Comparison of ENCODE assay signal across 20 cellular contexts in genomic region chr1:33863779-33864178, GRCh38. TPM values are rescaled to one million over a fixed set of nuclear protein-coding genes. Genes with fewer than 3 reads are reported as not detected.
DNase-seq lines count a peak whose midpoint lies in the region; TF ChIP-seq lines count a peak whose summit lies in the region.
"Had no signal": no experiment of that assay in that cellular context is flagged by ENCODE, and none has a peak within 500 bp of the region (broad histone marks: within the 10 kb centered on the region; RNA-seq: fewer than 3 reads in every experiment).

A gene with protein sequence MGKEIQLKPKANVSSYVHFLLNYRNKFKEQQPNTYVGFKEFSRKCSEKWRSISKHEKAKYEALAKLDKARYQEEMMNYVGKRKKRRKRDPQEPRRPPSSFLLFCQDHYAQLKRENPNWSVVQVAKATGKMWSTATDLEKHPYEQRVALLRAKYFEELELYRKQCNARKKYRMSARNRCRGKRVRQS (plus strand): TSS chr1:33864079. CDS start chr1:33864192, 113 bp downstream.

- no peak within 1 kb of the TSS for H3K27ac Mint-ChIP-seq in H9
- peak within 1 kb of the TSS; percentile 57 for H3K27ac Mint-ChIP-seq in neural progenitor cell
- H3K27ac Mint-ChIP-seq: CD4-positive, alpha-beta memory T cell; CD4-positive, CD25-positive, alpha-beta regulatory T cell had no signal

- H2AK5ac ChIP-seq in H9 (ENCODE audit: insufficient read length, low read length) (no peak within 1 kb of the TSS), mesendoderm (ENCODE audit: low read length) (no peak within 1 kb of the TSS)

- H3K23me2 ChIP-seq in H9 (ENCODE audit: insufficient read length, low read depth, low read length, poor library complexity, severe bottlenecking), result no peaks in the 10 kb centered on the region

- no peak within 1 kb of the TSS for H3K4me3 ChIP-seq in mesendoderm (ENCODE audit: low read length)
- H3K4me3 ChIP-seq in neural progenitor cell, result no peak within 1 kb of the TSS
- H3K4me3 ChIP-seq in transverse colon, result no peak within 1 kb of the TSS
- H3K4me3 ChIP-seq: A549, BLaER1 had no signal

- TF ChIP-seq EP300 in transverse colon (IDR thresholded peaks at IDR 0.05; ENCODE audit: low read depth), result no peak

- no peaks in the 10 kb centered on the region; the same call in 1 of the 2 replicates for H3K4me1 ChIP-seq in H9 (ENCODE audit: insufficient read depth, low read length)
- H3K4me1 ChIP-seq in mesendoderm (ENCODE audit: control insufficient read depth, low read depth, low read length), result peaks cover 10% of the 10 kb centered on the region
- peaks cover 7% of the 10 kb centered on the region for H3K4me1 ChIP-seq in neural progenitor cell
- no peaks in the 10 kb centered on the region for H3K4me1 ChIP-seq in transverse colon
- H3K4me1 ChIP-seq: A549, BE2C, BLaER1 had no signal

- H3K9ac ChIP-seq in H9 (ENCODE audit: extremely low read depth, insufficient read length, low read length), result no peak within 1 kb of the TSS
- no peak within 1 kb of the TSS for H3K9ac ChIP-seq in mesendoderm (ENCODE audit: low read length)
- no peak within 1 kb of the TSS for H3K9ac ChIP-seq in neural progenitor cell
- H3K9ac ChIP-seq: BLaER1 had no signal

- H2BK120ac ChIP-seq in H9 (ENCODE audit: low read depth, low read length, poor library complexity, severe bottlenecking), result no peak within 1 kb of the TSS
- peak within 1 kb of the TSS; percentile 0 for H2BK120ac ChIP-seq in mesendoderm (ENCODE audit: low read depth, low read length)

- no peak within 1 kb of the TSS for H3K14ac ChIP-seq in H9 (ENCODE audit: insufficient read depth, low read length)

- H3K56ac ChIP-seq in H9 (ENCODE audit: insufficient read length, low read depth, low read length), result no peak within 1 kb of the TSS
- no peak within 1 kb of the TSS for H3K56ac ChIP-seq in mesendoderm (ENCODE audit: low read length)

- H3K36me3 Mint-ChIP-seq in H9 (ENCODE audit: insufficient read depth in 1 of 3, low read depth in 3 of 3), result peaks cover 4 to 9% (median 6%) of the 10 kb centered on the region in 3 experiments; a peak in 5 of 7 replicates
- no peaks in the 10 kb centered on the region for H3K36me3 Mint-ChIP-seq in neural progenitor cell
- H3K36me3 Mint-ChIP-seq: CD14-positive monocyte; CD4-positive, alpha-beta memory T cell; CD4-positive, CD25-positive, alpha-beta regulatory T cell; CD8-positive, alpha-beta memory T cell had no signal

- H4K20me1 ChIP-seq in H9 (ENCODE audit: control insufficient read depth, insufficient read depth, insufficient read length) (no peaks in the 10 kb centered on the region), neural progenitor cell (ENCODE audit: low read depth) (no peaks in the 10 kb centered on the region)
- H4K20me1 ChIP-seq: BLaER1 had no signal

- WGBS in H9 (ENCODE audit: extremely low coverage, insufficient read length, low lambda C conversion rate), result no CpG with 5 or more reads among the region's 3 CpGs
- no CpG with 5 or more reads among the region's 3 CpGs for WGBS in mesendoderm (ENCODE audit: extremely low coverage, insufficient coverage, low lambda C conversion rate)
- 70% methylated on average over 3 of the region's 3 CpGs; no CpG with 5 or more reads in 1 of the 2 donors for WGBS in transverse colon (ENCODE audit: low coverage in 1 of 2), 2 donors

- H3T11ph ChIP-seq in H9 (ENCODE audit: low read length), result no peak within 1 kb of the TSS

- H3K79me2 ChIP-seq in H9 (ENCODE audit: insufficient read depth, low read length) (no peaks in the 10 kb centered on the region; the same call in 1 of the 2 replicates), mesendoderm (ENCODE audit: control insufficient read depth, insufficient read depth, low read length) (no peaks in the 10 kb centered on the region), neural progenitor cell (ENCODE audit: low read depth) (no peaks in the 10 kb centered on the region)

- H3K4me1 Mint-ChIP-seq in H9 (peaks cover 12 to 15% of the 10 kb centered on the region in 2 experiments), neural progenitor cell (no peaks in the 10 kb centered on the region)
- H3K4me1 Mint-ChIP-seq: CD14-positive monocyte; CD4-positive, alpha-beta memory T cell; CD4-positive, CD25-positive, alpha-beta regulatory T cell; CD8-positive, alpha-beta memory T cell had no signal

- H3K9me3 ChIP-seq in H9 (ENCODE audit: control insufficient read depth, low read depth, low read length), result no peaks in the 10 kb centered on the region
- H3K9me3 ChIP-seq in neural progenitor cell (ENCODE audit: low read depth), result no peaks in the 10 kb centered on the region
- H3K9me3 ChIP-seq in transverse colon, result no peaks in the 10 kb centered on the region
- H3K9me3 ChIP-seq: A549, BE2C, BLaER1 had no signal

- H2BK20ac ChIP-seq in H9 (ENCODE audit: low read depth, low read length, poor library complexity, severe bottlenecking), result no peak within 1 kb of the TSS

- H4K8ac ChIP-seq in H9 (replicated peaks; ENCODE audit: insufficient read length, low read depth, low read length) (no peak within 1 kb of the TSS), mesendoderm (ENCODE audit: low read depth, low read length) (no peak within 1 kb of the TSS)

- H3K4me3 Mint-ChIP-seq in H9 (no peak within 1 kb of the TSS), neural progenitor cell (no peak within 1 kb of the TSS)
- H3K4me3 Mint-ChIP-seq: CD14-positive monocyte; CD4-positive, alpha-beta memory T cell; CD4-positive, CD25-positive, alpha-beta regulatory T cell; CD8-positive, alpha-beta memory T cell had no signal

- H3K18ac ChIP-seq in H9 (ENCODE audit: insufficient read length, low read depth, low read length), result peak within 1 kb of the TSS; percentile 25
- H3K18ac ChIP-seq in mesendoderm (ENCODE audit: low read length), result no peak within 1 kb of the TSS

- H3K27ac ChIP-seq in H9 (ENCODE audit: insufficient read length, low read depth, low read length) (no peak within 1 kb of the TSS), mesendoderm (ENCODE audit: low read depth, low read length) (no peak within 1 kb of the TSS), neural progenitor cell (no peak within 1 kb of the TSS), transverse colon (no peak within 1 kb of the TSS)
- H3K27ac ChIP-seq: 22Rv1, A549, BLaER1 had no signal

- peaks cover 7% of the 10 kb centered on the region for H3F3A ChIP-seq in neural progenitor cell (ENCODE audit: low read depth)

- H2BK15ac ChIP-seq in H9 (ENCODE audit: low read depth, low read length) (no peak within 1 kb of the TSS), mesendoderm (replicated peaks; ENCODE audit: low read depth) (no peak within 1 kb of the TSS)

- H3K79me1 ChIP-seq in H9 (ENCODE audit: insufficient read depth, low read depth, low read length, poor library complexity, severe bottlenecking) (no peaks in the 10 kb centered on the region), mesendoderm (ENCODE audit: low read length) (no peaks in the 10 kb centered on the region)

- H3K27me3 Mint-ChIP-seq in H9 (ENCODE audit: low read depth), result no peaks in the 10 kb centered on the region; the same call in 1 of the 2 replicates
- peaks cover 4% of the 10 kb centered on the region for H3K27me3 Mint-ChIP-seq in neural progenitor cell (ENCODE audit: insufficient read depth, low read depth)

- no peak for TF ChIP-seq POLR2A in transverse colon (IDR thresholded peaks at IDR 0.05)

- in situ Hi-C loops in transverse colon (cut with MboI; ENCODE audit: low pct_ligation_motif_present in 1 of 4, low pct_unique_long_range_greater_than_20kb in 1 of 4, low sequenced_read_pairs in 3 of 4), result no loop called here

- no peak within 1 kb of the TSS for H2AFZ ChIP-seq in H9 (ENCODE audit: low read length)
- no peak within 1 kb of the TSS for H2AFZ ChIP-seq in neural progenitor cell (replicated peaks)

- H2BK5ac ChIP-seq in H9 (ENCODE audit: insufficient read length, low read length) (no peak within 1 kb of the TSS), mesendoderm (ENCODE audit: low read length) (no peak within 1 kb of the TSS)

- H3K4ac ChIP-seq in H9 (ENCODE audit: low read depth, low read length) (no peak within 1 kb of the TSS), mesendoderm (ENCODE audit: low read depth, low read length) (no peak within 1 kb of the TSS)

- DNase-seq in NCI-H510A treated with DMSO at 0.1 percent for 48 hours (lab: John Stamatoyannopoulos, UW) (peak; percentile 54), NCI-H510A (lab: John Stamatoyannopoulos, UW) (no peak), H9 (no peak), mesendoderm (no peak), neural progenitor cell (ENCODE audit: low spot score) (no peak), middle frontal gyrus (ENCODE audit: extremely low spot score, low spot score) (no peak), HCEC 1CT (no peak), transverse colon (no peak)
- DNase-seq: BE2C; C1 segment of cervical spinal cord; CD4-positive, alpha-beta memory T cell; CD4-positive, CD25-positive, alpha-beta regulatory T cell; CD8-positive, alpha-beta memory T cell; COR-L47; GF-D8 had no signal

- H2BK12ac ChIP-seq in H9 (ENCODE audit: insufficient read length, low read depth, low read length), result no peak within 1 kb of the TSS

- no peaks in the 10 kb centered on the region for H3K27me3 ChIP-seq in H9 (ENCODE audit: insufficient read depth, low read length)
- no peaks in the 10 kb centered on the region for H3K27me3 ChIP-seq in mesendoderm (ENCODE audit: insufficient read depth, low read length, poor library complexity)
- H3K27me3 ChIP-seq in neural progenitor cell, result peaks cover 11% of the 10 kb centered on the region
- no peaks in the 10 kb centered on the region for H3K27me3 ChIP-seq in transverse colon
- H3K27me3 ChIP-seq: BE2C, BLaER1 had no signal

- H3K36me3 ChIP-seq in mesendoderm (ENCODE audit: control insufficient read depth, insufficient read depth, low read length) (no peaks in the 10 kb centered on the region), neural progenitor cell (no peaks in the 10 kb centered on the region), transverse colon (no peaks in the 10 kb centered on the region)
- H3K36me3 ChIP-seq: BE2C, BLaER1 had no signal

- H3K4me2 ChIP-seq in H9 (ENCODE audit: insufficient read depth, insufficient read length, low read length) (no peak within 1 kb of the TSS), mesendoderm (ENCODE audit: low read length) (no peak within 1 kb of the TSS), neural progenitor cell (no peak within 1 kb of the TSS)
- H3K4me2 ChIP-seq: A549, BLaER1 had no signal

- H3K9me3 Mint-ChIP-seq in H9 (peaks cover 3 to 6% of the 10 kb centered on the region in 2 experiments; a peak in 4 of 5 replicates), neural progenitor cell (peaks cover 5% of the 10 kb centered on the region)
- H3K9me3 Mint-ChIP-seq: CD8-positive, alpha-beta memory T cell had no signal

- TF ChIP-seq CTCF in H9 (conservative IDR thresholded peaks at IDR 0.05) (no peak), neural progenitor cell (IDR thresholded peaks at IDR 0.05) (no peak), transverse colon (IDR thresholded peaks at IDR 0.05) (no peak)

- no peak within 1 kb of the TSS for H4K91ac ChIP-seq in H9 (ENCODE audit: insufficient read length, low read depth, low read length)

- H4K5ac ChIP-seq in H9 (ENCODE audit: insufficient read length, low read depth, low read length), result no peak within 1 kb of the TSS
- no peak within 1 kb of the TSS for H4K5ac ChIP-seq in mesendoderm (ENCODE audit: low read length)

- H3K23ac ChIP-seq in H9 (ENCODE audit: insufficient read length, low read depth, low read length) (no peak within 1 kb of the TSS), mesendoderm (ENCODE audit: low read length) (no peak within 1 kb of the TSS)

- intact Hi-C loops in transverse colon (cut with DNase I; ENCODE audit: low total_unique reads), result no loop called here

RNA-seq across cellular contexts. Expression of the gene that starts here (rescaled TPM):
- not detected in 2 replicates for total RNA-seq in H9 (2021)
- polyA plus RNA-seq in mesendoderm (2013, experiment 1 of 2), result 0.01 TPM
- polyA plus RNA-seq in mesendoderm (2013, experiment 2 of 2), result 0.03 TPM
- total RNA-seq in neural progenitor cell (ENCODE audit: low replicate concordance), result not detected in 2 replicates
- not detected for total RNA-seq in transverse colon
- total RNA-seq: A172; CD4-positive, alpha-beta memory T cell; CD4-positive, CD25-positive, alpha-beta regulatory T cell; CD8-positive, alpha-beta memory T cell had no signal
- polyA plus RNA-seq: A549; CD14-positive monocyte; CD4-positive, alpha-beta memory T cell; CD4-positive, CD25-positive, alpha-beta regulatory T cell; CD8-positive, alpha-beta memory T cell had no signal
